24 cellular contexts compared by ENCODE assay signal in the genomic region with DNA sequence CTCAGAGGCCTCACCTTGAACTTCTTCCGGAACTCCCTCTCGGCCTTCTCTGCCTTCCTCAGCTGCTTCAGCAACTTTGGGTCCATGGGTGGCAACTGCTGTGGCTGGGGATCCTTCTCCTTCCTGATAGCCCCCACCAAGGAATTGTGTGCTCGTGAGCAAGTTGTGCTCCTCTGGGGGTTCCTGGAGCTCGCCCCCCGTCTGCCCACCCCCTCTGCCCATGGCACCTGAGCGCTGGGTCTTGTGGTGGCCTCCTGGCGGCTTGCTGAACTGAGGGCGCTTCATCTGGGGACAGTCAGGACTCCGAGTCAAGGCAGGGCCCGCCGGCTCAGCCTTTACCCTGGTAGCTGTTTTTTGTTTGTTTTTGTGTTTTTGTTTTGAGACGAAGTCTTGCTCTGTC. TPM values are rescaled to one million over a fixed set of nuclear protein-coding genes. Genes with fewer than 3 reads are reported as not detected.
DNase-seq lines count a peak whose midpoint lies in the region; ATAC-seq lines count a peak whose summit lies in the region.
"Had no signal": no experiment of that assay in that cellular context is flagged by ENCODE, and none has a peak within 500 bp of the region (broad histone marks: within the 10 kb centered on the region; RNA-seq: fewer than 3 reads in every experiment).

No MANE protein-coding gene starts in this region.

- H3K36me3 Mint-ChIP-seq in activated CD8-positive, alpha-beta memory T cell treated with anti-CD3 and anti-CD28 coated beads, Interleukin-2, amount 10 ng/mL, durations not matched to agents 7 days and 5 days: peaks cover 26% of the 10 kb centered on the region
- H3K36me3 Mint-ChIP-seq in naive thymus-derived CD8-positive, alpha-beta T cell: peaks cover 5 to 39% (median 10%) of the 10 kb centered on the region in 3 donors

- H3K9me3 ChIP-seq in BLaER1 (no peaks in the 10 kb centered on the region), SK-N-MC (ENCODE audit: low read depth, low read length) (no peaks in the 10 kb centered on the region)
- H3K9me3 ChIP-seq: BE2C, lower lobe of right lung had no signal

- H3K36me3 ChIP-seq in BLaER1 (peaks cover 58% of the 10 kb centered on the region), SK-N-MC (ENCODE audit: insufficient read depth, low read length) (peaks cover 37% of the 10 kb centered on the region)

- no peak for ATAC-seq in activated CD8-positive, alpha-beta memory T cell treated with anti-CD3 and anti-CD28 coated beads, Interleukin-2, amount 10 ng/mL, durations not matched to agents 7 days and 5 days
- no peak for ATAC-seq in naive thymus-derived CD8-positive, alpha-beta T cell
- no peak for ATAC-seq in GM21528 (IDR thresholded peaks at IDR 0.05; ENCODE audit: low FRiP score, unreplicated experiment)
- ATAC-seq: T-cell had no signal

- H4K20me1 ChIP-seq in BLaER1: peaks cover 51% of the 10 kb centered on the region

- no peaks in the 10 kb centered on the region for H3K9me3 Mint-ChIP-seq in activated CD8-positive, alpha-beta memory T cell treated with anti-CD3 and anti-CD28 coated beads, Interleukin-2, amount 10 ng/mL, durations not matched to agents 7 days and 5 days (ENCODE audit: low read depth)
- no peaks in the 10 kb centered on the region for H3K9me3 Mint-ChIP-seq in naive thymus-derived CD8-positive, alpha-beta T cell
- H3K9me3 Mint-ChIP-seq: T-cell, type B pancreatic cell had no signal

- H3K4me3 ChIP-seq in BLaER1 (no peak overlapping the region), SK-N-MC (no peak overlapping the region)
- H3K4me3 ChIP-seq: lower lobe of right lung had no signal

- H3K27me3 Mint-ChIP-seq in activated CD8-positive, alpha-beta memory T cell treated with anti-CD3 and anti-CD28 coated beads, Interleukin-2, amount 10 ng/mL, durations not matched to agents 7 days and 5 days: no peaks in the 10 kb centered on the region
- no peaks in the 10 kb centered on the region for H3K27me3 Mint-ChIP-seq in naive thymus-derived CD8-positive, alpha-beta T cell
- H3K27me3 Mint-ChIP-seq: T-cell, type B pancreatic cell had no signal

- CTCF ChIA-PET in activated CD8-positive, alpha-beta memory T cell treated with anti-CD3 and anti-CD28 coated beads, Interleukin-2, amount 10 ng/mL, durations not matched to agents 7 days and 5 days (lab: Charles Lee): interaction anchor here (1.8 kb wide), 1 partner anchor 14 kb away, joined by 7 read pairs; no protein-coding TSS in a partner anchor

- no peak for DNase-seq in activated CD8-positive, alpha-beta memory T cell treated with anti-CD3 and anti-CD28 coated beads, Interleukin-2, amount 10 ng/mL, durations not matched to agents 7 days and 5 days
- no peak for DNase-seq in activated CD8-positive, alpha-beta memory T cell treated with anti-CD3 and anti-CD28 coated beads, Interleukin-2, amount 50 U/mL, for 4 hours
- DNase-seq in SK-N-MC (ENCODE audit: low read depth, low spot score) (no peak), islet precursor cell (no peak)
- DNase-seq in naive thymus-derived CD8-positive, alpha-beta T cell: no peak
- no peak for DNase-seq in stimulated activated CD8-positive, alpha-beta memory T cell treated with anti-CD3 and anti-CD28 coated beads, Interleukin-4, amount 100 ng/mL, for 48 hours
- DNase-seq: activated CD4-positive, alpha-beta T cell treated with anti-CD3 and anti-CD28 coated beads for 48 hours; BE2C; Calu3; erythroblast; hippocampal formation; lower lobe of right lung; NCI-H1092 treated with DMSO at 0.1 percent for 48 hours; NCI-H2029; NCI-H2227 treated with DMSO at 0.1 percent for 48 hours; NCI-H774; SHP77 treated with DMSO at 0.1 percent for 48 hours; stimulated activated CD4-positive, alpha-beta T cell treated with anti-CD3 and anti-CD28 coated beads, Interleukin-12 subunit alpha, Interleukin-12 subunit beta, amount 100 ng/mL, for 4 hours; T-cell had no signal

- no peak overlapping the region for H3K4me2 ChIP-seq in BLaER1

- H3K27me3 ChIP-seq in BLaER1: no peaks in the 10 kb centered on the region
- H3K27me3 ChIP-seq: BE2C had no signal

- H3K4me3 Mint-ChIP-seq in activated CD8-positive, alpha-beta memory T cell treated with anti-CD3 and anti-CD28 coated beads, Interleukin-2, amount 10 ng/mL, durations not matched to agents 7 days and 5 days: no peak overlapping the region
- peak overlapping the region in 1 of 10 donors; percentile 18 for H3K4me3 Mint-ChIP-seq in naive thymus-derived CD8-positive, alpha-beta T cell
- H3K4me3 Mint-ChIP-seq: type B pancreatic cell had no signal

- no peak overlapping the region for H3K9ac ChIP-seq in BLaER1
- no peak overlapping the region for H3K9ac ChIP-seq in SK-N-MC (ENCODE audit: insufficient read length)

- H3K27ac ChIP-seq in BLaER1 (peak overlapping the region; percentile 53), SK-N-MC (0 out of 2 replicates have a peak overlapping the region, but pooled peaks have one; percentile 46)
- H3K27ac ChIP-seq: lower lobe of right lung had no signal

- POLR2A ChIA-PET in naive thymus-derived CD8-positive, alpha-beta T cell (lab: Charles Lee): interaction anchor here (1.3 to 6.0 kb wide), 2 partner anchors 23 to 100 kb away, joined by 4 to 33 read pairs; a partner anchor contains a TSS

- H3K27ac Mint-ChIP-seq in activated CD8-positive, alpha-beta memory T cell treated with anti-CD3 and anti-CD28 coated beads, Interleukin-2, amount 10 ng/mL, durations not matched to agents 7 days and 5 days: peak overlapping the region; percentile 15
- H3K27ac Mint-ChIP-seq in naive thymus-derived CD8-positive, alpha-beta T cell: peak overlapping the region in 8 of 10 donors; percentile 43 to 73 (median 61)
- H3K27ac Mint-ChIP-seq: type B pancreatic cell had no signal

- peaks cover 58% of the 10 kb centered on the region for H3K4me1 ChIP-seq in BLaER1
- H3K4me1 ChIP-seq: BE2C had no signal

- H3K4me1 Mint-ChIP-seq in activated CD8-positive, alpha-beta memory T cell treated with anti-CD3 and anti-CD28 coated beads, Interleukin-2, amount 10 ng/mL, durations not matched to agents 7 days and 5 days: peaks cover 39% of the 10 kb centered on the region
- peaks cover 42 to 63% (median 53%) of the 10 kb centered on the region in 4 donors for H3K4me1 Mint-ChIP-seq in naive thymus-derived CD8-positive, alpha-beta T cell

RNA-seq across cellular contexts. Expression of a gene that starts 11.6 kb away (rescaled TPM):
- total RNA-seq in activated CD8-positive, alpha-beta memory T cell treated with anti-CD3 and anti-CD28 coated beads, Interleukin-2, amount 10 ng/mL, durations not matched to agents 7 days and 5 days: 1 to 10 TPM in 1 of 2 experiments, under 1 TPM in 1; 0.59 to 1.4 TPM
- total RNA-seq in naive thymus-derived CD8-positive, alpha-beta T cell: 1 to 10 TPM; 3.5 to 4.7 TPM
- under 1 TPM in 2 of 3 donors, not detected in 1; 0.07 to 0.20 TPM for polyA plus RNA-seq in naive thymus-derived CD8-positive, alpha-beta T cell
- total RNA-seq: Calu3, frontal cortex, LHCN-M2 had no signal

RNA-seq across cellular contexts. Expression of a gene that starts 23.1 kb away (rescaled TPM):
- 10 to 100 TPM; 23.8 to 38.5 TPM for total RNA-seq in activated CD8-positive, alpha-beta memory T cell treated with anti-CD3 and anti-CD28 coated beads, Interleukin-2, amount 10 ng/mL, durations not matched to agents 7 days and 5 days
- total RNA-seq in naive thymus-derived CD8-positive, alpha-beta T cell: 10 to 100 TPM; 70.2 to 73.1 TPM
- 10 to 100 TPM; 15.2 to 34.2 (median 27.7) TPM for polyA plus RNA-seq in naive thymus-derived CD8-positive, alpha-beta T cell

RNA-seq across cellular contexts. Expression of a gene that starts 46.1 kb away (rescaled TPM):
- 100 to 1,000 TPM; 226 to 309 TPM for total RNA-seq in activated CD8-positive, alpha-beta memory T cell treated with anti-CD3 and anti-CD28 coated beads, Interleukin-2, amount 10 ng/mL, durations not matched to agents 7 days and 5 days
- total RNA-seq in naive thymus-derived CD8-positive, alpha-beta T cell: 100 to 1,000 TPM; 207 to 227 TPM
- 100 to 1,000 TPM; 214 to 304 (median 217) TPM for polyA plus RNA-seq in naive thymus-derived CD8-positive, alpha-beta T cell
